1 cellular context compared by ENCODE assay signal in genomic region chr9:27945386-27945785, GRCh38.
TF ChIP-seq lines count a peak whose summit lies in the region.

No MANE protein-coding gene starts in this region.

TF ChIP-seq in SK-N-SH treated with all-trans-retinoic acid at 6 μM for 48 hours, 23 proteins besides CTCF, POLR2A, EP300 and RAD21:
- TF ChIP-seq ISL1 (CRISPR knock-in tag; IDR thresholded peaks at IDR 0.05) (peak; percentile 47), ZNF8 (CRISPR knock-in tag; IDR thresholded peaks at IDR 0.05) (no peak)
